Comparison of ENCODE assay signal across 8 cellular contexts in genomic region chr9:37422289-37423104, GRCh38. TPM values are rescaled to one million over a fixed set of nuclear protein-coding genes. Genes with fewer than 3 reads are reported as not detected.
DNase-seq lines count a peak whose midpoint lies in the region; ATAC-seq and TF ChIP-seq lines count a peak whose summit lies in the region.

TSS of gene GRHPR (plus strand) at chr9:37422696. CDS start at chr9:37422751, 55 bp downstream.

- ATAC-seq in GM19463 (IDR thresholded peaks at IDR 0.05; ENCODE audit: unreplicated experiment), result peak; percentile 91

- 1 to 3% methylated on average over 51 to 52 of the region's 56 CpGs for WGBS in mesodermal cell (ENCODE audit: insufficient coverage in 2 of 2), 2 experiments

- H3K36me3 ChIP-seq in endocrine pancreas (ENCODE audit: control insufficient read depth, insufficient read depth, low read length), result no peaks in the 10 kb centered on the region
- H3K36me3 ChIP-seq in mesodermal cell (ENCODE audit: control insufficient read depth, insufficient read depth, low read length), result peaks cover 32% of the 10 kb centered on the region

- H3K9ac ChIP-seq in endocrine pancreas (ENCODE audit: control insufficient read depth, insufficient read depth, low read length), result peak within 1 kb of the TSS; percentile 86

- no peaks in the 10 kb centered on the region for H3K4me1 ChIP-seq in endocrine pancreas (ENCODE audit: control insufficient read depth, insufficient read depth, low read length)
- H3K4me1 ChIP-seq in mesodermal cell (ENCODE audit: control insufficient read depth, insufficient read depth, low read length, poor library complexity, severe bottlenecking), result peaks cover 15% of the 10 kb centered on the region

- DNase-seq in CMK (ENCODE audit: low read depth) (peak; percentile 67), HL-60 (ENCODE audit: low read depth in 1 of 2, low spot score in 1 of 2) (peak; percentile 80 to 88), NOMO-1 treated with DMSO at 0.1 percent for 48 hours (lab: John Stamatoyannopoulos, UW; ENCODE audit: unreplicated experiment) (peak; percentile 58)
- DNase-seq in activated CD8-positive, alpha-beta memory T cell treated with anti-CD3 and anti-CD28 coated beads for 48 hours (ENCODE audit: low read depth in 2 of 3, low spot score in 2 of 3), result peak; percentile 79 to 88 (median 81)
- DNase-seq in stimulated activated CD8-positive, alpha-beta memory T cell treated with anti-CD3 and anti-CD28 coated beads, Interleukin-15, amount 100 ng/mL, for 48 hours (ENCODE audit: low read depth in 2 of 2), result peak; percentile 84 to 86

- H3K27ac ChIP-seq in HL-60 (replicated peaks), result peak within 1 kb of the TSS; percentile 82
- H3K27ac ChIP-seq in mesodermal cell (ENCODE audit: low read depth, low read length, severe bottlenecking), result peak within 1 kb of the TSS; percentile 71

- H3K4me3 ChIP-seq in HL-60 (replicated peaks; ENCODE audit: insufficient read depth, low read length) (peak within 1 kb of the TSS; percentile 79), endocrine pancreas (ENCODE audit: control insufficient read depth, insufficient read depth, low read length) (peak within 1 kb of the TSS; percentile 66), mesodermal cell (ENCODE audit: extremely low read depth, insufficient read depth, low read length, poor library complexity, severe bottlenecking) (peak within 1 kb of the TSS; percentile 68)

- no peak for TF ChIP-seq CTCF in HL-60 (IDR thresholded peaks at IDR 0.05; ENCODE audit: insufficient read depth, low read length)

- H3K9me3 ChIP-seq in endocrine pancreas (ENCODE audit: control insufficient read depth, low read length), result no peaks in the 10 kb centered on the region
- no peaks in the 10 kb centered on the region for H3K9me3 ChIP-seq in mesodermal cell (ENCODE audit: control insufficient read depth, low read length)

- H3K27me3 ChIP-seq in HL-60 (ENCODE audit: insufficient read depth, poor library complexity, severe bottlenecking), result no peaks in the 10 kb centered on the region
- H3K27me3 ChIP-seq in endocrine pancreas (ENCODE audit: control insufficient read depth, insufficient read depth, low read length), result no peaks in the 10 kb centered on the region

RNA-seq across cellular contexts. Expression of gene GRHPR, which starts in this region (rescaled TPM):
- 84.7 TPM for polyA plus RNA-seq in mesodermal cell (2013, experiment 1 of 2)
- polyA plus RNA-seq in mesodermal cell (2013, experiment 2 of 2), result 70.9 TPM

Comparison
In these comparisons a context has a peak if more than half of its experiments do, and no peak if none do; other contexts are left out.
1. Peak in every context shown above with its lines: DNase-seq, ATAC-seq, H3K4me3 ChIP-seq and H3K27ac ChIP-seq.